In genomic region chr12:52285851-52286530, GRCh38 we compare ENCODE assay signal across 33 cellular contexts. TPM values are rescaled to one million over a fixed set of nuclear protein-coding genes. Genes with fewer than 3 reads are reported as not detected.
DNase-seq lines count a peak whose midpoint lies in the region; ATAC-seq, FAIRE-seq and TF ChIP-seq lines count a peak whose summit lies in the region.
"Had no signal": no experiment of that assay in that cellular context is flagged by ENCODE, and none has a peak within 500 bp of the region (broad histone marks: within the 10 kb centered on the region; RNA-seq: fewer than 3 reads in every experiment).

No MANE protein-coding gene starts in this region.

- no peak overlapping the region for H3K9ac ChIP-seq in Loucy (ENCODE audit: low read depth, low read length, poor library complexity, severe bottlenecking)
- no peak overlapping the region for H3K9ac ChIP-seq in keratinocyte (ENCODE audit: control insufficient read depth, extremely low read depth, insufficient read depth, low read length)
- H3K9ac ChIP-seq: parathyroid adenoma had no signal

- H3K9me3 ChIP-seq in Loucy (ENCODE audit: insufficient read depth, low read depth, low read length) (no peaks in the 10 kb centered on the region), keratinocyte (ENCODE audit: control insufficient read depth, low read depth, low read length) (no peaks in the 10 kb centered on the region), spleen (no peaks in the 10 kb centered on the region)
- H3K9me3 ChIP-seq: esophagus muscularis mucosa had no signal

- H3K4me2 ChIP-seq in Loucy (ENCODE audit: low read depth, low read length, poor library complexity, severe bottlenecking), result peak overlapping the region; percentile 27
- H3K4me2 ChIP-seq in keratinocyte (ENCODE audit: control insufficient read depth, extremely low read depth, insufficient read depth, low read depth, low read length), result peak overlapping the region; percentile 31

- WGBS in spleen, 5 donors, result 80 to 93% (median 86%) methylated on average over 12 to 24 of the region's 24 CpGs

- TF ChIP-seq CTCF in Loucy (conservative IDR thresholded peaks at IDR 0.05; ENCODE audit: low read length) (no peak), keratinocyte (optimal IDR thresholded peaks at IDR 0.05 in 1 of 3, IDR thresholded peaks at IDR 0.05 in 1 of 3, conservative IDR thresholded peaks at IDR 0.05 in 1 of 3; ENCODE audit: extremely low read depth in 1 of 3, insufficient read depth in 2 of 3, low read length in 3 of 3) (no peak), spleen (IDR thresholded peaks at IDR 0.05 in 8 of 11, conservative IDR thresholded peaks at IDR 0.05 in 3 of 11) (no peak)

- no peak for TF ChIP-seq POLR2A in spleen (IDR thresholded peaks at IDR 0.05)

- FAIRE-seq in keratinocyte (lab: Jason Lieb, UNC) (no peak), HTR-8/SVneo (lab: Jason Lieb, UNC) (no peak)
- FAIRE-seq: A204.1, D721Med, GM18507 had no signal

- H3K9me1 ChIP-seq in keratinocyte (ENCODE audit: control insufficient read depth, extremely low read depth, insufficient read depth, low read length), result no peaks in the 10 kb centered on the region

- no peak overlapping the region for H3K4me3 Mint-ChIP-seq in activated naive CD4-positive, alpha-beta T cell treated with anti-CD3 and anti-CD28 coated beads, Interleukin-2, amount 10 ng/mL, durations not matched to agents 7 days and 5 days
- H3K4me3 Mint-ChIP-seq: activated CD4-positive, alpha-beta memory T cell treated with anti-CD3 and anti-CD28 coated beads, Interleukin-2, amount 10 ng/mL, durations not matched to agents 7 days and 5 days; CD4-positive, CD25-positive, alpha-beta regulatory T cell; central memory CD8-positive, alpha-beta T cell; dendritic cell treated with granulocyte-macrophage colony-stimulating factor and Interleukin-4, amounts not matched to agents 40 ng/mL and 50 ng/mL, for 4 days; nephron; stimulated activated naive CD8-positive, alpha-beta T cell treated with anti-CD3 and anti-CD28 coated beads, Interleukin-15, Interleukin-2, amounts not matched to agents 100 ng/mL and 50 ng/mL, for 24 hours had no signal

- H3K27me3 Mint-ChIP-seq in activated naive CD4-positive, alpha-beta T cell treated with anti-CD3 and anti-CD28 coated beads, Interleukin-2, amount 10 ng/mL, durations not matched to agents 7 days and 5 days, result peaks cover 35% of the 10 kb centered on the region
- H3K27me3 Mint-ChIP-seq: CD4-positive, CD25-positive, alpha-beta regulatory T cell; stimulated activated naive CD8-positive, alpha-beta T cell treated with anti-CD3 and anti-CD28 coated beads, Interleukin-15, Interleukin-2, amounts not matched to agents 100 ng/mL and 50 ng/mL, for 24 hours had no signal

- H3K9me2 ChIP-seq in Loucy (replicated peaks; ENCODE audit: low read depth, low read length), result no peaks in the 10 kb centered on the region

- H3K36me3 Mint-ChIP-seq in activated naive CD4-positive, alpha-beta T cell treated with anti-CD3 and anti-CD28 coated beads, Interleukin-2, amount 10 ng/mL, durations not matched to agents 7 days and 5 days, result no peaks in the 10 kb centered on the region
- H3K36me3 Mint-ChIP-seq: CD4-positive, CD25-positive, alpha-beta regulatory T cell had no signal

- H3K79me2 ChIP-seq in Loucy (ENCODE audit: insufficient read depth, low read length), result no peaks in the 10 kb centered on the region
- H3K79me2 ChIP-seq in keratinocyte (ENCODE audit: control insufficient read depth, insufficient read depth, low read length), result no peaks in the 10 kb centered on the region
- H3K79me2 ChIP-seq: parathyroid adenoma had no signal

- H3K4me1 Mint-ChIP-seq in activated naive CD4-positive, alpha-beta T cell treated with anti-CD3 and anti-CD28 coated beads, Interleukin-2, amount 10 ng/mL, durations not matched to agents 7 days and 5 days, result peaks cover 13% of the 10 kb centered on the region
- H3K4me1 Mint-ChIP-seq: CD4-positive, CD25-positive, alpha-beta regulatory T cell had no signal

- H3K27ac Mint-ChIP-seq in activated naive CD4-positive, alpha-beta T cell treated with anti-CD3 and anti-CD28 coated beads, Interleukin-2, amount 10 ng/mL, durations not matched to agents 7 days and 5 days, result no peak overlapping the region
- H3K27ac Mint-ChIP-seq: activated CD4-positive, alpha-beta memory T cell treated with anti-CD3 and anti-CD28 coated beads, Interleukin-2, amount 10 ng/mL, durations not matched to agents 7 days and 5 days; CD4-positive, CD25-positive, alpha-beta regulatory T cell; dendritic cell treated with granulocyte-macrophage colony-stimulating factor and Interleukin-4, amounts not matched to agents 40 ng/mL and 50 ng/mL, for 4 days; nephron; stimulated activated naive CD8-positive, alpha-beta T cell treated with anti-CD3 and anti-CD28 coated beads, Interleukin-15, Interleukin-2, amounts not matched to agents 100 ng/mL and 50 ng/mL, for 24 hours had no signal

- H2AFZ ChIP-seq in Loucy (ENCODE audit: low read length) (no peak overlapping the region), keratinocyte (ENCODE audit: control insufficient read depth, low read length) (no peak overlapping the region)
- H2AFZ ChIP-seq: parathyroid adenoma had no signal

- dilution Hi-C loops in keratinocyte (cut with MboI; ENCODE audit: extremely low pct_ligation_motif_present, low sequenced_read_pairs), result no loop called here

- no peaks in the 10 kb centered on the region for H4K20me1 ChIP-seq in Loucy (ENCODE audit: insufficient read depth, low read length, poor library complexity, severe bottlenecking)
- H4K20me1 ChIP-seq in keratinocyte (ENCODE audit: control insufficient read depth, extremely low read depth, insufficient read depth, low read length), result no peaks in the 10 kb centered on the region

- H3K36me3 ChIP-seq in Loucy (ENCODE audit: insufficient read depth, low read length) (no peaks in the 10 kb centered on the region), keratinocyte (ENCODE audit: control insufficient read depth in 2 of 2, extremely low read depth in 1 of 2, insufficient read depth in 2 of 2, low read length in 2 of 2) (no peaks in the 10 kb centered on the region), spleen (no peaks in the 10 kb centered on the region)
- H3K36me3 ChIP-seq: esophagus muscularis mucosa had no signal

- peaks cover 36% of the 10 kb centered on the region for H3K4me1 ChIP-seq in Loucy (ENCODE audit: insufficient read depth, low read length, poor library complexity, severe bottlenecking)
- H3K4me1 ChIP-seq in keratinocyte (ENCODE audit: control insufficient read depth, extremely low read depth, insufficient read depth, low read length), result peaks cover 27% of the 10 kb centered on the region
- H3K4me1 ChIP-seq in spleen, result peaks cover 0 to 4% (median 0%) of the 10 kb centered on the region in 6 donors
- H3K4me1 ChIP-seq: parathyroid adenoma had no signal

- no peak for ATAC-seq in GM19351 (IDR thresholded peaks at IDR 0.05; ENCODE audit: unreplicated experiment)

- no peaks in the 10 kb centered on the region for H3K9me3 Mint-ChIP-seq in activated naive CD4-positive, alpha-beta T cell treated with anti-CD3 and anti-CD28 coated beads, Interleukin-2, amount 10 ng/mL, durations not matched to agents 7 days and 5 days
- H3K9me3 Mint-ChIP-seq: activated CD4-positive, alpha-beta memory T cell treated with anti-CD3 and anti-CD28 coated beads, Interleukin-2, amount 10 ng/mL, durations not matched to agents 7 days and 5 days; central memory CD8-positive, alpha-beta T cell; dendritic cell treated with granulocyte-macrophage colony-stimulating factor and Interleukin-4, amounts not matched to agents 40 ng/mL and 50 ng/mL, for 4 days; nephron; stimulated activated naive CD8-positive, alpha-beta T cell treated with anti-CD3 and anti-CD28 coated beads, Interleukin-15, Interleukin-2, amounts not matched to agents 100 ng/mL and 50 ng/mL, for 24 hours had no signal

- H3F3A ChIP-seq in Loucy (ENCODE audit: low read depth), result no peaks in the 10 kb centered on the region

- H3K27me3 ChIP-seq in Loucy (ENCODE audit: insufficient read depth, low read length, poor library complexity, severe bottlenecking) (no peaks in the 10 kb centered on the region), keratinocyte (ENCODE audit: control insufficient read depth, extremely low read depth, insufficient read depth, low read length) (no peaks in the 10 kb centered on the region), spleen (replicated peaks in 1 of 7) (no peaks in the 10 kb centered on the region)
- H3K27me3 ChIP-seq: esophagus muscularis mucosa had no signal

- intact Hi-C loops in spleen (cut with DNase I; ENCODE audit: low total_unique reads), result no loop called here

- DNase-seq in activated CD8-positive, alpha-beta memory T cell treated with anti-CD3 and anti-CD28 coated beads, Interleukin-2, amount 50 U/mL, for 48 hours, result peak; percentile 32
- DNase-seq in activated CD8-positive, alpha-beta memory T cell treated with anti-CD3 and anti-CD28 coated beads, Interleukin-2, amount 50 U/mL, for 4 hours, result no peak
- DNase-seq in keratinocyte (ENCODE audit: low read depth, low spot score) (no peak), spleen (peak; percentile 65), HTR-8/SVneo (ENCODE audit: insufficient read length, low spot score) (no peak)
- DNase-seq in activated naive CD4-positive, alpha-beta T cell treated with anti-CD3 and anti-CD28 coated beads, Interleukin-2, amount 10 ng/mL, durations not matched to agents 7 days and 5 days, result no peak
- DNase-seq: activated CD4-positive, alpha-beta memory T cell treated with anti-CD3 and anti-CD28 coated beads, Interleukin-2, amount 10 ng/mL, durations not matched to agents 7 days and 5 days; activated T-cell treated with anti-CD3 and anti-CD28 coated beads, Interleukin-2, amount 50 U/mL, for 1 hour; AML-193; CD4-positive, CD25-positive, alpha-beta regulatory T cell; DND-41; KG1; MM.1S; NCI-H2029; NCI-H2227 treated with DMSO at 0.1 percent for 48 hours; NCI-H526 treated with DMSO at 0.1 percent for 48 hours; NK-92 treated with Interleukin-12 subunit alpha and Interleukin-12 subunit beta, amount 100 ng/mL, for 24 hours; SHP77; stimulated activated CD4-positive, alpha-beta T cell treated with anti-CD3 and anti-CD28 coated beads, Interleukin-2, amount 100 ng/mL, for 24 hours had no signal

- H3K27ac ChIP-seq in keratinocyte (ENCODE audit: control insufficient read depth, insufficient read depth, low read length) (no peak overlapping the region), spleen (no peak overlapping the region)
- H3K27ac ChIP-seq: esophagus muscularis mucosa, parathyroid adenoma had no signal

- H3K4me3 ChIP-seq in Loucy (ENCODE audit: low read length, poor library complexity, severe bottlenecking), result no peak overlapping the region
- H3K4me3 ChIP-seq in keratinocyte (ENCODE audit: control insufficient read depth in 2 of 3, extremely low read depth in 1 of 3, insufficient read depth in 2 of 3, low read depth in 1 of 3, low read length in 3 of 3), result no peak overlapping the region
- no peak overlapping the region for H3K4me3 ChIP-seq in spleen
- H3K4me3 ChIP-seq: esophagus muscularis mucosa, lung had no signal

- CTCF ChIA-PET in activated naive CD4-positive, alpha-beta T cell treated with anti-CD3 and anti-CD28 coated beads, Interleukin-2, amount 10 ng/mL, durations not matched to agents 7 days and 5 days (lab: Charles Lee), result interaction anchor here (0.7 to 1.8 kb wide), 5 partner anchors 8 to 129 kb away, joined by 3 to 9 read pairs (median 4); no protein-coding TSS in a partner anchor

RNA-seq across cellular contexts. Expression of gene KRT81, which starts 5.3 kb away (rescaled TPM):
- polyA plus RNA-seq in keratinocyte, result 0.03 to 0.15 TPM in 2 of 3 replicates, not detected in the other
- polyA plus RNA-seq in keratinocyte (2011; ENCODE audit: low read depth), result 0.96 TPM
- 0.04 and 0.05 TPM in 2 replicates for polyA plus RNA-seq in keratinocyte (2011; cell fraction: cytosol; rRNA removed)
- polyA plus RNA-seq in keratinocyte (2011; cell fraction: nucleus; rRNA removed), result 0.09 TPM in 1 of 2 replicates, not detected in the other
- polyA plus RNA-seq in keratinocyte (2012; ENCODE audit: low replicate concordance), result 0.09 and 0.95 TPM in 2 replicates
- 0.20 TPM in 1 of 3 replicates, not detected in the others for polyA minus RNA-seq in keratinocyte
- polyA minus RNA-seq in keratinocyte (2011; cell fraction: cytosol; rRNA and poly(A)+ RNA removed), result not detected
- not detected in 2 replicates for polyA minus RNA-seq in keratinocyte (2011; cell fraction: nucleus; rRNA and poly(A)+ RNA removed)
- not detected for total RNA-seq in spleen
- polyA plus RNA-seq in spleen, result under 1 TPM in 2 of 3 donors, not detected in 1; 0.05 to 0.37 TPM
- total RNA-seq: activated CD4-positive, alpha-beta memory T cell treated with anti-CD3 and anti-CD28 coated beads, Interleukin-2, amount 10 ng/mL, durations not matched to agents 7 days and 5 days; CD4-positive, CD25-positive, alpha-beta regulatory T cell had no signal
- polyA plus RNA-seq: CD4-positive, CD25-positive, alpha-beta regulatory T cell had no signal

RNA-seq across cellular contexts. Expression of gene KRT86, which starts 11.5 kb away (rescaled TPM):
- polyA plus RNA-seq in keratinocyte (0.03 TPM in 1 of 3 replicates, not detected in the others), spleen (under 1 TPM in 2 of 3 donors, not detected in 1; 0.08 to 0.09 TPM)
- not detected for polyA plus RNA-seq in keratinocyte (2011; ENCODE audit: low read depth)
- not detected in 2 replicates for polyA plus RNA-seq in keratinocyte (2011; cell fraction: cytosol; rRNA removed)
- not detected in 2 replicates for polyA plus RNA-seq in keratinocyte (2011; cell fraction: nucleus; rRNA removed)
- 0.20 TPM in 1 of 2 replicates, not detected in the other for polyA plus RNA-seq in keratinocyte (2012; ENCODE audit: low replicate concordance)
- polyA minus RNA-seq in keratinocyte, result not detected in 3 replicates
- polyA minus RNA-seq in keratinocyte (2011; cell fraction: cytosol; rRNA and poly(A)+ RNA removed), result not detected
- polyA minus RNA-seq in keratinocyte (2011; cell fraction: nucleus; rRNA and poly(A)+ RNA removed), result not detected in 2 replicates
- total RNA-seq in spleen, result under 1 TPM in 2 of 7 donors, not detected in 5; 0.17 to 0.26 TPM
- total RNA-seq: CD4-positive, CD25-positive, alpha-beta regulatory T cell had no signal

RNA-seq across cellular contexts. Expression of gene KRT83, which starts 35.2 kb away (rescaled TPM):
- polyA plus RNA-seq in keratinocyte (not detected in 3 replicates), spleen (not detected)
- polyA plus RNA-seq in keratinocyte (2011; ENCODE audit: low read depth), result not detected
- not detected in 2 replicates for polyA plus RNA-seq in keratinocyte (2011; cell fraction: cytosol; rRNA removed)
- not detected in 2 replicates for polyA plus RNA-seq in keratinocyte (2011; cell fraction: nucleus; rRNA removed)
- not detected in 2 replicates for polyA plus RNA-seq in keratinocyte (2012; ENCODE audit: low replicate concordance)
- polyA minus RNA-seq in keratinocyte, result not detected in 3 replicates
- polyA minus RNA-seq in keratinocyte (2011; cell fraction: cytosol; rRNA and poly(A)+ RNA removed), result not detected
- not detected in 2 replicates for polyA minus RNA-seq in keratinocyte (2011; cell fraction: nucleus; rRNA and poly(A)+ RNA removed)
- total RNA-seq in spleen, result not detected
- total RNA-seq: activated CD4-positive, alpha-beta memory T cell treated with anti-CD3 and anti-CD28 coated beads, Interleukin-2, amount 10 ng/mL, durations not matched to agents 7 days and 5 days; CD4-positive, CD25-positive, alpha-beta regulatory T cell; esophagus muscularis mucosa; H4; lung had no signal
- polyA plus RNA-seq: adipose tissue; CD4-positive, CD25-positive, alpha-beta regulatory T cell; lung had no signal

RNA-seq across cellular contexts. Expression of gene KRT7, which starts 52.9 kb away (rescaled TPM):
- 112 to 224 TPM (median 117 TPM) in 3 replicates for polyA plus RNA-seq in keratinocyte
- polyA plus RNA-seq in keratinocyte (2011; ENCODE audit: low read depth), result 24.1 TPM
- polyA plus RNA-seq in keratinocyte (2011; cell fraction: cytosol; rRNA removed), result 212 and 224 TPM in 2 replicates
- 226 and 228 TPM in 2 replicates for polyA plus RNA-seq in keratinocyte (2011; cell fraction: nucleus; rRNA removed)
- polyA plus RNA-seq in keratinocyte (2012; ENCODE audit: low replicate concordance), result 12.2 and 287 TPM in 2 replicates
- polyA minus RNA-seq in keratinocyte, result 128 to 386 TPM (median 130 TPM) in 3 replicates
- 274 TPM for polyA minus RNA-seq in keratinocyte (2011; cell fraction: cytosol; rRNA and poly(A)+ RNA removed)
- 101 and 129 TPM in 2 replicates for polyA minus RNA-seq in keratinocyte (2011; cell fraction: nucleus; rRNA and poly(A)+ RNA removed)
- total RNA-seq in spleen, result 1 to 10 TPM in 1 of 7 donors, under 1 TPM in 3, not detected in 3; 0.73 to 1.5 (median 0.83) TPM
- polyA plus RNA-seq in spleen, result 1 to 10 TPM; 1.2 to 1.9 (median 1.6) TPM
- total RNA-seq: CD4-positive, CD25-positive, alpha-beta regulatory T cell had no signal

Comparison
In these comparisons a context has a peak if more than half of its experiments do, and no peak if none do; other contexts are left out.
1. DNase-seq: peak in activated CD8-positive, alpha-beta memory T cell treated with anti-CD3 and anti-CD28 coated beads, Interleukin-2, amount 50 U/mL, for 48 hours (single experiment) and spleen (single experiment); none in activated CD8-positive, alpha-beta memory T cell treated with anti-CD3 and anti-CD28 coated beads, Interleukin-2, amount 50 U/mL, for 4 hours (single experiment), keratinocyte (single experiment), HTR-8/SVneo (single experiment) and activated naive CD4-positive, alpha-beta T cell treated with anti-CD3 and anti-CD28 coated beads, Interleukin-2, amount 10 ng/mL, durations not matched to agents 7 days and 5 days (single experiment).